ENCODE assay signal across 1 cellular context in genomic region chr18:24112874-24113615, GRCh38.
TF ChIP-seq lines count a peak whose summit lies in the region.

No MANE protein-coding gene starts in this region.

TF ChIP-seq in HepG2, 621 proteins besides CTCF, POLR2A, EP300 and RAD21 (continued from another document):
- TF ChIP-seq FOXP4 (CRISPR knock-in tag; IDR thresholded peaks at IDR 0.05), result peak; percentile 88
- TF ChIP-seq ZNF280B (CRISPR knock-in tag; IDR thresholded peaks at IDR 0.05; ENCODE audit: borderline replicate concordance), result no peak
- TF ChIP-seq ASH2L (IDR thresholded peaks at IDR 0.05; ENCODE audit: insufficient read length, low read depth, low read length), result peak; percentile 86
- TF ChIP-seq MTF1 (CRISPR knock-in tag; IDR thresholded peaks at IDR 0.05), result no peak
- peak; percentile 81 for TF ChIP-seq PHF5A (CRISPR knock-in tag; IDR thresholded peaks at IDR 0.05; ENCODE audit: low read depth, unreplicated experiment)
- no peak for TF ChIP-seq MYNN (CRISPR knock-in tag; IDR thresholded peaks at IDR 0.05; ENCODE audit: low read depth)
- peak; percentile 92 for TF ChIP-seq ZNF362 (CRISPR knock-in tag; IDR thresholded peaks at IDR 0.05; ENCODE audit: borderline replicate concordance)
- no peak for TF ChIP-seq ZBTB14 (CRISPR knock-in tag; IDR thresholded peaks at IDR 0.05)
- TF ChIP-seq KDM2A (CRISPR knock-in tag; IDR thresholded peaks at IDR 0.05; ENCODE audit: borderline replicate concordance, low read depth), result no peak; the same call in 1 of the 2 replicates
- TF ChIP-seq HNRNPL (IDR thresholded peaks at IDR 0.05; ENCODE audit: low read depth, low read length), result no peak
- no peak for TF ChIP-seq KDM5A (IDR thresholded peaks at IDR 0.05; ENCODE audit: borderline replicate concordance, low read length)
- peak; percentile 82 for TF ChIP-seq HIVEP1 (CRISPR knock-in tag; IDR thresholded peaks at IDR 0.05)
- TF ChIP-seq ZNF121 (CRISPR knock-in tag; IDR thresholded peaks at IDR 0.05), result no peak
- no peak for TF ChIP-seq KIAA2018 (CRISPR knock-in tag; IDR thresholded peaks at IDR 0.05; ENCODE audit: borderline replicate concordance)
- peak; percentile 59 for TF ChIP-seq YEATS4 (CRISPR knock-in tag; IDR thresholded peaks at IDR 0.05; ENCODE audit: borderline replicate concordance)
- no peak for TF ChIP-seq ZNF678 (CRISPR knock-in tag; IDR thresholded peaks at IDR 0.05)
- TF ChIP-seq ZNF501 (CRISPR knock-in tag; IDR thresholded peaks at IDR 0.05), result peak; percentile 72
- TF ChIP-seq ZFP91 (CRISPR knock-in tag; IDR thresholded peaks at IDR 0.05; ENCODE audit: borderline replicate concordance), result peak; percentile 40; the same call in 1 of the 2 replicates
- TF ChIP-seq CCDC6 (CRISPR knock-in tag; IDR thresholded peaks at IDR 0.05), result no peak
- TF ChIP-seq ZNF510 (CRISPR knock-in tag; IDR thresholded peaks at IDR 0.05; ENCODE audit: low read depth), result no peak
- TF ChIP-seq THAP8 (CRISPR knock-in tag; IDR thresholded peaks at IDR 0.05; ENCODE audit: borderline replicate concordance), result no peak
- no peak for TF ChIP-seq SMARCC2 (IDR thresholded peaks at IDR 0.05)
